Comparison of ENCODE assay signal across 1 cellular context in the genomic region with DNA sequence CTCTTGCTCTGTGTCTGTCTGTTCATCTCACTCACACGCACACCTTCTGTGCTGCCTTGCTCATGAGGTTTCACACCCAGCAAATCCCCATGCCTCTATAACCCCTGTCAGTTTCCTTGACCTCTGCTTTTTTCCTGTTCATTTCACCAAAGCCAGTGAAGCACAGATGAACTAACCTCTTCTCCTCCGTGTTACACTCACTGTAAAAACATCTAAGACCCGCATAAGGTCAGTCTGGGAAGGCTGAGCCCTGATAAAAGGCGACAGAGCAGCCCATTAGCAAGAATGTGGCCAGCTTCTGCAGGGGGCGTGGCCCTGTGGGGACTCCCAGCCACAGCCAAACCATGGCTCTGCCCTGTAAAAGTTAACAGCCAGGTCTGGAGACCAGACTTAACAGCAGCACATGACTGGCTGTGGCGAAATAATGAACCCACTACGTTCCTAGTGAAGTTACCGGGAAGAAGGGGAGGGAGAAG.
TF ChIP-seq lines count a peak whose summit lies in the region.

No MANE protein-coding gene starts in this region.

TF ChIP-seq in H1, 55 proteins besides CTCF, POLR2A, EP300 and RAD21 (continued from another document):
- no peak for TF ChIP-seq NANOG (IDR thresholded peaks at IDR 0.05; ENCODE audit: insufficient read depth, low read depth, low read length, poor library complexity, severe bottlenecking)
- TF ChIP-seq RXRA (IDR thresholded peaks at IDR 0.05; ENCODE audit: insufficient read depth, low read depth, low read length): no peak
- TF ChIP-seq CREB1 (IDR thresholded peaks at IDR 0.05): no peak
- TF ChIP-seq MAFK (IDR thresholded peaks at IDR 0.05; ENCODE audit: low read depth, low read length): no peak
- no peak for TF ChIP-seq TAF7 (optimal IDR thresholded peaks at IDR 0.05; ENCODE audit: borderline replicate concordance, low read depth, low read length)
- no peak for TF ChIP-seq CTBP2 (IDR thresholded peaks at IDR 0.05; ENCODE audit: borderline replicate concordance, insufficient read depth, insufficient read length, low read length)
- no peak for TF ChIP-seq KDM5A (IDR thresholded peaks at IDR 0.05; ENCODE audit: low read length)
